ENCODE assay signal across 11 cellular contexts in the genomic region with DNA sequence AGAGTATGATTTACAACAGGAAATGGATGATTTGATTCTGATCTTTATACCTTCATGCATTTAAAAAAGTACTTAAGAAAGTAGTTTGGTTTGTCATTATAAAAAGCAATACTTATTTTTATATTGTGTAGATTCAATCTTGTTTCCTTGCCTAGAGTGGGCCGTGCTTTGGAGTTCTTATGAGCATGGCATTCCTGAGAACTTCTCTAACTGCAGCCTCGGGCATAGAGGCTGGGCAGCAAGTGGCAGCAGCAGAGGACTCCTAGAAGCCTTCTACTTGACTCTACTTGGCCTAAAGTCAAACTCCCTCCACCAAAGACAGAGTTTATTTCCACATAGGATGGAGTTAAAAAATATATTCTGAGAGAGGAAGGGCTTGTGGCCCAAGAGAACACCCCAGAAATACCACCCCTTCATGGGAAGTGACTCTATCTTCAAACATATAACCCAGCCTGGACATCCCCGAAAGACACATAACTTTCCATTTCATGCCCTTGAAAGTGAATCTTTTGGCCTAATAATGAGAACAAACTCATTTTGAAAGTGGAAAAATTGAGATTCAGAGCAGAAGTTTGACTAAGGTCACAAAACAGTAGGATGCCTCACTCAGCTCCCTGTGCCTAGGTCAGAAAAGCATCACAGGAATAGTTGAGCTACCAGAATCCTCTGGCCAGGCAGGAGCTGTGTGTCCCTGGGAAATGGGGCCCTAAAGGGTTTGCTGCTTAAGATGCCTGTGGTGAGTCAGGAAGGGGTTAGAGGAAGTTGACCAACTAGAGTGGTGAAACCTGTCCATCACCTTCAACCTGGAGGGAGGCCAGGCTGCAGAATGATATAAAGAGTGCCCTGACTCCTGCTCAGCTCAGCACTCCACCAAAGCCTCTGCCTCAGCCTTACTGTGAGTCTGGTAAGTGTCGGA. TPM values are rescaled to one million over a fixed set of nuclear protein-coding genes. Genes with fewer than 3 reads are reported as not detected.
A peak's percentile ranks its signal among the peaks of the same experiment; 100 is the strongest.
DNase-seq lines count a peak whose midpoint lies in the region; ATAC-seq and TF ChIP-seq lines count a peak whose summit lies in the region.
"Had no signal": no experiment of that assay in that cellular context is flagged by ENCODE, and none has a peak within 500 bp of the region (broad histone marks: within the 10 kb centered on the region; RNA-seq: fewer than 3 reads in every experiment).

TSS of gene IVL (plus strand) at position 861 of the 916 bp plus-strand sequence. CDS start 1,252 bp downstream, outside the sequence.

- peaks cover 4% of the 10 kb centered on the region for H3K9me3 Mint-ChIP-seq in activated T-helper 17 cell treated with anti-CD3 and anti-CD28 coated beads, Interleukin-2, amount 50 U/mL, for 72 hours
- H3K9me3 Mint-ChIP-seq in stimulated activated effector memory CD8-positive, alpha-beta T cell treated with anti-CD3 and anti-CD28 coated beads, Interleukin-12 subunit alpha, Interleukin-12 subunit beta, amount 100 ng/mL, for 72 hours, result peaks cover 3% of the 10 kb centered on the region
- H3K9me3 Mint-ChIP-seq in immature natural killer cell (peaks cover 0 to 8% (median 0%) of the 10 kb centered on the region in 6 donors), GM23338 (peaks cover 8% of the 10 kb centered on the region; the same call in 2 of the 3 replicates)

- H3K36me3 Mint-ChIP-seq in activated T-helper 17 cell treated with anti-CD3 and anti-CD28 coated beads, Interleukin-2, amount 50 U/mL, for 72 hours (ENCODE audit: low read depth), result no peaks in the 10 kb centered on the region
- H3K36me3 Mint-ChIP-seq in stimulated activated effector memory CD8-positive, alpha-beta T cell treated with anti-CD3 and anti-CD28 coated beads, Interleukin-12 subunit alpha, Interleukin-12 subunit beta, amount 100 ng/mL, for 72 hours, result no peaks in the 10 kb centered on the region
- H3K36me3 Mint-ChIP-seq in immature natural killer cell (no peaks in the 10 kb centered on the region), GM23338 (ENCODE audit: low read depth) (peaks cover 5% of the 10 kb centered on the region; the same call in 2 of the 3 replicates)

- H3K9me2 ChIP-seq in GM23338 (ENCODE audit: insufficient read depth), result no peaks in the 10 kb centered on the region

- DNase-seq in GM13977 (ENCODE audit: low spot score), result peak; percentile 34
- DNase-seq in stimulated activated effector memory CD8-positive, alpha-beta T cell treated with anti-CD3 and anti-CD28 coated beads, Interleukin-12 subunit alpha, Interleukin-12 subunit beta, amount 100 ng/mL, for 72 hours (ENCODE audit: low spot score in 2 of 2), result no peak
- no peak for DNase-seq in immature natural killer cell
- DNase-seq in GM23338 (ENCODE audit: low spot score), result no peak
- DNase-seq: dermis blood vessel endothelial cell, gastrocnemius medialis, left cardiac atrium had no signal

- H4K20me1 ChIP-seq in GM23338 (replicated peaks; ENCODE audit: insufficient read depth), result no peaks in the 10 kb centered on the region

- H3K27me3 ChIP-seq in GM23338 (ENCODE audit: insufficient read depth), result no peaks in the 10 kb centered on the region
- H3K27me3 ChIP-seq: gastrocnemius medialis, neural progenitor cell had no signal

- no peak within 1 kb of the TSS for H3K4me2 ChIP-seq in GM23338
- H3K4me2 ChIP-seq: neural progenitor cell had no signal

- H3K27me3 Mint-ChIP-seq in activated T-helper 17 cell treated with anti-CD3 and anti-CD28 coated beads, Interleukin-2, amount 50 U/mL, for 72 hours, result peaks cover 54% of the 10 kb centered on the region
- H3K27me3 Mint-ChIP-seq in immature natural killer cell (ENCODE audit: low read depth in 3 of 3) (peaks cover 5 to 13% (median 8%) of the 10 kb centered on the region in 3 donors), GM23338 (ENCODE audit: insufficient read depth, low read depth, poor library complexity) (peaks cover 6% of the 10 kb centered on the region)

- H3K4me1 Mint-ChIP-seq in activated T-helper 17 cell treated with anti-CD3 and anti-CD28 coated beads, Interleukin-2, amount 50 U/mL, for 72 hours, result no peaks in the 10 kb centered on the region
- H3K4me1 Mint-ChIP-seq in stimulated activated effector memory CD8-positive, alpha-beta T cell treated with anti-CD3 and anti-CD28 coated beads, Interleukin-12 subunit alpha, Interleukin-12 subunit beta, amount 100 ng/mL, for 72 hours, result peaks cover 4% of the 10 kb centered on the region
- H3K4me1 Mint-ChIP-seq in immature natural killer cell (peaks cover 0 to 14% of the 10 kb centered on the region in 2 donors), GM23338 (no peaks in the 10 kb centered on the region; the same call in 2 of the 3 replicates)
- H3K4me1 Mint-ChIP-seq: neural progenitor cell had no signal

- no peak within 1 kb of the TSS for H3K27ac Mint-ChIP-seq in activated T-helper 17 cell treated with anti-CD3 and anti-CD28 coated beads, Interleukin-2, amount 50 U/mL, for 72 hours
- no peak within 1 kb of the TSS for H3K27ac Mint-ChIP-seq in stimulated activated effector memory CD8-positive, alpha-beta T cell treated with anti-CD3 and anti-CD28 coated beads, Interleukin-12 subunit alpha, Interleukin-12 subunit beta, amount 100 ng/mL, for 72 hours
- H3K27ac Mint-ChIP-seq in immature natural killer cell, result peak within 1 kb of the TSS in 2 of 6 donors; percentile 36 to 75
- no peak within 1 kb of the TSS for H3K27ac Mint-ChIP-seq in GM23338
- H3K27ac Mint-ChIP-seq: neural progenitor cell had no signal

- H3K4me1 ChIP-seq in GM23338 (ENCODE audit: insufficient read depth), result no peaks in the 10 kb centered on the region
- H3K4me1 ChIP-seq: gastrocnemius medialis, neural progenitor cell had no signal

- in situ Hi-C loops in GM13977 (cut with MboI; ENCODE audit: low pct_unique_long_range_greater_than_20kb, low sequenced_read_pairs, unreplicated experiment), result no loop called here

- H3K27ac ChIP-seq in GM23338 (ENCODE audit: low read depth), result no peak within 1 kb of the TSS
- H3K27ac ChIP-seq: gastrocnemius medialis, neural progenitor cell had no signal

- H3K79me2 ChIP-seq in GM23338 (replicated peaks; ENCODE audit: insufficient read depth), result no peaks in the 10 kb centered on the region

- no peak within 1 kb of the TSS for H3K4me3 ChIP-seq in GM23338
- H3K4me3 ChIP-seq: gastrocnemius medialis, neural progenitor cell had no signal

- H3F3A ChIP-seq in GM23338 (replicated peaks; ENCODE audit: low read depth), result no peaks in the 10 kb centered on the region

- no peak within 1 kb of the TSS for H2AFZ ChIP-seq in GM23338
- H2AFZ ChIP-seq: neural progenitor cell had no signal

- TF ChIP-seq CTCF in GM13977 (IDR thresholded peaks at IDR 0.05; ENCODE audit: extremely low read depth, insufficient read depth, missing control alignments), result no peak
- no peak for TF ChIP-seq CTCF in GM23338 (conservative IDR thresholded peaks at IDR 0.05; ENCODE audit: low read depth in 2 of 2)

- no peaks in the 10 kb centered on the region for H3K36me3 ChIP-seq in GM23338 (ENCODE audit: insufficient read depth)
- H3K36me3 ChIP-seq: gastrocnemius medialis, neural progenitor cell had no signal

- no peak within 1 kb of the TSS for H3K4me3 Mint-ChIP-seq in activated T-helper 17 cell treated with anti-CD3 and anti-CD28 coated beads, Interleukin-2, amount 50 U/mL, for 72 hours
- H3K4me3 Mint-ChIP-seq in stimulated activated effector memory CD8-positive, alpha-beta T cell treated with anti-CD3 and anti-CD28 coated beads, Interleukin-12 subunit alpha, Interleukin-12 subunit beta, amount 100 ng/mL, for 72 hours, result no peak within 1 kb of the TSS
- peak within 1 kb of the TSS in 2 of 5 donors; percentile 23 to 78 for H3K4me3 Mint-ChIP-seq in immature natural killer cell
- no peak within 1 kb of the TSS for H3K4me3 Mint-ChIP-seq in GM23338
- H3K4me3 Mint-ChIP-seq: neural progenitor cell had no signal

- peak; percentile 62 for ATAC-seq in HG02759 (IDR thresholded peaks at IDR 0.05; ENCODE audit: unreplicated experiment)
- peak; percentile 52 for ATAC-seq in activated T-helper 17 cell treated with anti-CD3 and anti-CD28 coated beads, Interleukin-2, amount 50 U/mL, for 72 hours (replicated peaks)
- ATAC-seq in stimulated activated effector memory CD8-positive, alpha-beta T cell treated with anti-CD3 and anti-CD28 coated beads, Interleukin-12 subunit alpha, Interleukin-12 subunit beta, amount 100 ng/mL, for 72 hours, result peak; percentile 8
- ATAC-seq in GM19467 (IDR thresholded peaks at IDR 0.05; ENCODE audit: unreplicated experiment), result no peak
- no peak for ATAC-seq in GM23338
- ATAC-seq: gastrocnemius medialis, left cardiac atrium had no signal

TF ChIP-seq in GM23338, 12 proteins besides CTCF, POLR2A, EP300 and RAD21 (continues in another document):
- no peak for TF ChIP-seq JUNB (IDR thresholded peaks at IDR 0.05; ENCODE audit: unreplicated experiment)
- TF ChIP-seq NANOG (IDR thresholded peaks at IDR 0.05; ENCODE audit: borderline replicate concordance), result no peak

RNA-seq across cellular contexts. Expression of gene IVL, which starts in this region (rescaled TPM):
- not detected for total RNA-seq in activated T-helper 17 cell treated with anti-CD3 and anti-CD28 coated beads, Interleukin-2, amount 50 U/mL, for 72 hours
- polyA plus RNA-seq in immature natural killer cell (not detected), GM23338 (2016; fragmentation: Nextera tagmentation; extraction: Ambion mirVana) (not detected in 2 replicates)
- total RNA-seq in GM23338 (2014; rRNA removed; shearing (Covaris generic)), result not detected in 2 replicates
- total RNA-seq: dermis blood vessel endothelial cell, gastrocnemius medialis, left cardiac atrium had no signal

Comparison
In these comparisons a context has a peak if more than half of its experiments do, and no peak if none do; other contexts are left out.
1. Peak in ATAC-seq in activated T-helper 17 cell treated with anti-CD3 and anti-CD28 coated beads, Interleukin-2, amount 50 U/mL, for 72 hours; RNA of the gene not detected or under 1 TPM.
2. ATAC-seq: peak in HG02759 (single experiment) and stimulated activated effector memory CD8-positive, alpha-beta T cell treated with anti-CD3 and anti-CD28 coated beads, Interleukin-12 subunit alpha, Interleukin-12 subunit beta, amount 100 ng/mL, for 72 hours (single experiment); none in GM19467 (single experiment) and GM23338 (single experiment).